Comparison of ENCODE assay signal across 25 cellular contexts in the genomic region with DNA sequence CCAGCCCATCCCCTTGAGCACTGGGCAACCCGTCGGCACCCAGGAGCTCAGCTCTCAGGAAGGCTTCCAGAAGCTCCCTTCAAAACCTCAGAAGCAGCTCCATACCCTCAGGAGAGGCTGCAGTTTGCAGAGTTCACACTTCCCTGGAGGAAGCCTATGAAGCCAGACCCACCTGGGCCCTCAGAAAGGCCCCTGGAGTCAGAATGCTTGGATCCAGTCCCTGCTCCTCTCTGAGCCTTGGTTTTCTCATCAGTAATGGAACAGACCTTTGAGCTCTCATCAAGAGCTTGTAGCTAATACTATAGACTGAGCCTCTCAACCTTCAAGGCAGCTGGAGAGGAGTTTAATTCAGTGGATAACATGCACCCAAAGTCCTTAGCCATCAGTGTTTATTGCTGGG.
DNase-seq lines count a peak whose midpoint lies in the region; ATAC-seq, FAIRE-seq and TF ChIP-seq lines count a peak whose summit lies in the region.
"Had no signal": no experiment of that assay in that cellular context is flagged by ENCODE, and none has a peak within 500 bp of the region (broad histone marks: within the 10 kb centered on the region; RNA-seq: fewer than 3 reads in every experiment).

No MANE protein-coding gene starts in this region.

- H3K79me2 ChIP-seq in HepG2 (ENCODE audit: insufficient read depth, low read length) = no peaks in the 10 kb centered on the region

- peak overlapping the region; percentile 81 for H3K27ac Mint-ChIP-seq in activated T-helper 17 cell treated with anti-CD3 and anti-CD28 coated beads, Interleukin-2, amount 50 U/mL, for 72 hours
- H3K27ac Mint-ChIP-seq in stimulated activated naive B cell treated with anti-CD40 and anti-IgM and Interleukin-4, amounts not matched to agents 10 μg/mL and 1 μg/mL and 100 μg/mL, for 72 hours = peak overlapping the region; percentile 27
- H3K27ac Mint-ChIP-seq: activated CD4-positive, alpha-beta T cell treated with anti-CD3 and anti-CD28 coated beads, Interleukin-2, amount 10 ng/mL, durations not matched to agents 24 days and 14 days; activated naive CD8-positive, alpha-beta T cell treated with anti-CD3 and anti-CD28 coated beads for 36 hours had no signal

- H3K27me3 Mint-ChIP-seq in activated T-helper 17 cell treated with anti-CD3 and anti-CD28 coated beads, Interleukin-2, amount 50 U/mL, for 72 hours = no peaks in the 10 kb centered on the region
- H3K27me3 Mint-ChIP-seq in stimulated activated naive B cell treated with anti-CD40 and anti-IgM and Interleukin-4, amounts not matched to agents 10 μg/mL and 1 μg/mL and 100 μg/mL, for 72 hours = no peaks in the 10 kb centered on the region
- H3K27me3 Mint-ChIP-seq: activated naive CD8-positive, alpha-beta T cell treated with anti-CD3 and anti-CD28 coated beads for 36 hours had no signal

- H3K27ac ChIP-seq in HepG2 (ENCODE audit: extremely low read length, insufficient read depth, low read length) (no peak overlapping the region), right lobe of liver (no peak overlapping the region)
- H3K27ac ChIP-seq: testis had no signal

- FAIRE-seq in HepG2 (lab: Jason Lieb, UNC) = no peak
- FAIRE-seq: astrocyte, H54 had no signal

- no peak for DNase-seq in HepG2 (ENCODE audit: low spot score)
- no peak for DNase-seq in right lobe of liver
- no peak for DNase-seq in stimulated activated naive B cell treated with anti-CD40 and anti-IgM and Interleukin-4, amounts not matched to agents 10 μg/mL and 1 μg/mL and 100 μg/mL, for 72 hours
- DNase-seq: activated CD4-positive, alpha-beta T cell treated with anti-CD3 and anti-CD28 coated beads, Interleukin-2, amount 10 ng/mL, durations not matched to agents 24 days and 14 days; activated CD8-positive, alpha-beta memory T cell treated with anti-CD3 and anti-CD28 coated beads, Interleukin-2, amount 50 U/mL, for 4 hours; activated naive CD8-positive, alpha-beta T cell treated with anti-CD3 and anti-CD28 coated beads for 36 hours; cerebellar nuclear complex; heart right ventricle; left ventricle myocardium superior; NCI-H1092; NCI-H1930; NCI-H774; PC-3; SHP77 treated with DMSO at 0.1 percent for 48 hours; T-helper 1 cell; testis; uterus had no signal

- H3K4me3 Mint-ChIP-seq in activated T-helper 17 cell treated with anti-CD3 and anti-CD28 coated beads, Interleukin-2, amount 50 U/mL, for 72 hours = no peak overlapping the region
- H3K4me3 Mint-ChIP-seq in stimulated activated naive B cell treated with anti-CD40 and anti-IgM and Interleukin-4, amounts not matched to agents 10 μg/mL and 1 μg/mL and 100 μg/mL, for 72 hours = no peak overlapping the region
- H3K4me3 Mint-ChIP-seq: activated CD4-positive, alpha-beta T cell treated with anti-CD3 and anti-CD28 coated beads, Interleukin-2, amount 10 ng/mL, durations not matched to agents 24 days and 14 days; activated naive CD8-positive, alpha-beta T cell treated with anti-CD3 and anti-CD28 coated beads for 36 hours; CD14-positive monocyte had no signal

- H3K9me3 Mint-ChIP-seq in activated T-helper 17 cell treated with anti-CD3 and anti-CD28 coated beads, Interleukin-2, amount 50 U/mL, for 72 hours = no peaks in the 10 kb centered on the region
- H3K9me3 Mint-ChIP-seq in stimulated activated naive B cell treated with anti-CD40 and anti-IgM and Interleukin-4, amounts not matched to agents 10 μg/mL and 1 μg/mL and 100 μg/mL, for 72 hours = peaks cover 4 to 5% of the 10 kb centered on the region in 2 donors
- H3K9me3 Mint-ChIP-seq: activated naive CD8-positive, alpha-beta T cell treated with anti-CD3 and anti-CD28 coated beads for 36 hours had no signal

- H3K4me1 Mint-ChIP-seq in activated T-helper 17 cell treated with anti-CD3 and anti-CD28 coated beads, Interleukin-2, amount 50 U/mL, for 72 hours = peaks cover 23% of the 10 kb centered on the region
- H3K4me1 Mint-ChIP-seq in stimulated activated naive B cell treated with anti-CD40 and anti-IgM and Interleukin-4, amounts not matched to agents 10 μg/mL and 1 μg/mL and 100 μg/mL, for 72 hours = peaks cover 64 to 85% of the 10 kb centered on the region in 2 donors

- no peaks in the 10 kb centered on the region for H3K36me3 Mint-ChIP-seq in activated T-helper 17 cell treated with anti-CD3 and anti-CD28 coated beads, Interleukin-2, amount 50 U/mL, for 72 hours (ENCODE audit: low read depth)
- H3K36me3 Mint-ChIP-seq in stimulated activated naive B cell treated with anti-CD40 and anti-IgM and Interleukin-4, amounts not matched to agents 10 μg/mL and 1 μg/mL and 100 μg/mL, for 72 hours = peaks cover 8 to 12% of the 10 kb centered on the region in 2 donors
- H3K36me3 Mint-ChIP-seq: activated naive CD8-positive, alpha-beta T cell treated with anti-CD3 and anti-CD28 coated beads for 36 hours; CD14-positive monocyte had no signal

- TF ChIP-seq POLR2A in HepG2 (IDR thresholded peaks at IDR 0.05; ENCODE audit: insufficient read depth in 1 of 2, low read depth in 2 of 2, low read length in 2 of 2) (no peak), right lobe of liver (IDR thresholded peaks at IDR 0.05) (no peak), GM18505 (IDR thresholded peaks at IDR 0.05; ENCODE audit: borderline replicate concordance, extremely low read depth, insufficient read depth, insufficient read length) (no peak)

- H4K20me1 ChIP-seq in HepG2 (ENCODE audit: insufficient read depth, low read length) = no peaks in the 10 kb centered on the region

- CTCF ChIA-PET in HepG2 (lab: Yijun Ruan, JAX; ENCODE audit: low intra/inter-chr PET ratio, low total read pairs) = no interaction called here

- no peak for TF ChIP-seq EP300 in HepG2 (IDR thresholded peaks at IDR 0.05; ENCODE audit: low read depth in 2 of 2, low read length in 2 of 2)
- no peak for TF ChIP-seq EP300 in HepG2 (CRISPR knock-in tag; IDR thresholded peaks at IDR 0.05; ENCODE audit: borderline replicate concordance)

- POLR2A ChIA-PET in HepG2 (lab: Yijun Ruan, JAX) = interaction anchor here (0.7 to 9.9 kb wide), 14 partner anchors 12 to 173 kb away, joined by 3 to 164 read pairs (median 4); partner anchors contain the start of gene RRBP1

- no peak overlapping the region for H3K9ac ChIP-seq in HepG2 (ENCODE audit: insufficient read depth, low read depth, low read length)

- H3K36me3 ChIP-seq in HepG2 (replicated peaks in 1 of 2; ENCODE audit: control insufficient read depth in 1 of 2, insufficient read depth in 2 of 2, low read length in 2 of 2) = no peaks in the 10 kb centered on the region
- H3K36me3 ChIP-seq in right lobe of liver = no peaks in the 10 kb centered on the region
- H3K36me3 ChIP-seq: heart right ventricle, uterus had no signal

- H2AFZ ChIP-seq in HepG2 (ENCODE audit: low read length) = no peak overlapping the region

- H3K4me2 ChIP-seq in HepG2 (ENCODE audit: low read depth, low read length) = peak overlapping the region; percentile 40

- in situ Hi-C loops in HepG2 (cut with HindIII; ENCODE audit: extremely low pct_ligation_motif_present, low pct_unique_long_range_greater_than_20kb) = no loop called here

- WGBS in HepG2 (ENCODE audit: low lambda C conversion rate) = no CpG with 5 or more reads among the region's 2 CpGs
- WGBS in right lobe of liver (ENCODE audit: insufficient coverage, low coverage, low lambda C conversion rate, missing lambda C conversion rate) = 80% methylated on average over 1 of the region's 2 CpGs

- intact Hi-C loops in HepG2 (cut with micrococcal nuclease; ENCODE audit: unreplicated experiment) (no loop called here), right lobe of liver (cut with DNase I) (no loop called here)

- ATAC-seq in HepG2 (peak; percentile 62), right lobe of liver (no peak), HG02642 (IDR thresholded peaks at IDR 0.05; ENCODE audit: poor library complexity, unreplicated experiment) (peak; percentile 4), HG02884 (IDR thresholded peaks at IDR 0.05; ENCODE audit: unreplicated experiment) (no peak), GM18511 (IDR thresholded peaks at IDR 0.05; ENCODE audit: unreplicated experiment) (no peak), GM18505 (IDR thresholded peaks at IDR 0.05; ENCODE audit: unreplicated experiment) (no peak)
- ATAC-seq in activated T-helper 17 cell treated with anti-CD3 and anti-CD28 coated beads, Interleukin-2, amount 50 U/mL, for 72 hours (replicated peaks) = no peak
- ATAC-seq in stimulated activated naive B cell treated with anti-CD40 and anti-IgM and Interleukin-4, amounts not matched to agents 10 μg/mL and 1 μg/mL and 100 μg/mL, for 72 hours (replicated peaks) = no peak
- ATAC-seq: heart right ventricle, left ventricle myocardium superior, PC-3 had no signal

- H3K27me3 ChIP-seq in HepG2 (ENCODE audit: control insufficient read depth in 1 of 2, insufficient read depth in 2 of 2, low read length in 2 of 2) = peaks cover 4 to 9% of the 10 kb centered on the region in 2 experiments; a peak in 2 of 5 replicates
- no peaks in the 10 kb centered on the region for H3K27me3 ChIP-seq in right lobe of liver
- H3K27me3 ChIP-seq: heart right ventricle, testis, uterus had no signal

- H3K9me3 ChIP-seq in HepG2 (ENCODE audit: low read length) = no peaks in the 10 kb centered on the region
- H3K9me3 ChIP-seq in right lobe of liver = no peaks in the 10 kb centered on the region
- H3K9me3 ChIP-seq: testis, uterus had no signal

- TF ChIP-seq CTCF in HepG2 (CRISPR knock-in tag; IDR thresholded peaks at IDR 0.05) (no peak), right lobe of liver (IDR thresholded peaks at IDR 0.05) (no peak)

- no peak for TF ChIP-seq RAD21 in HepG2 (CRISPR knock-in tag; IDR thresholded peaks at IDR 0.05)

- no TSS peak for BruUV-seq in HepG2 (replicated peaks; lab: Mats Ljungman, UMichigan)

- H3K4me3 ChIP-seq in HepG2 (replicated peaks in 1 of 3; ENCODE audit: insufficient read depth in 1 of 3, low read depth in 2 of 3, low read length in 3 of 3) (peak overlapping the region in 1 of 3 experiments; percentile 20; a peak in 1 of 6 replicates), right lobe of liver (no peak overlapping the region)
- H3K4me3 ChIP-seq: heart right ventricle, testis, uterus had no signal

- H3K4me1 ChIP-seq in HepG2 (ENCODE audit: insufficient read depth, low read length) (peaks cover 75% of the 10 kb centered on the region), right lobe of liver (no peaks in the 10 kb centered on the region)

TF ChIP-seq in HepG2, 621 proteins besides CTCF, POLR2A, EP300 and RAD21 (continues in another document):
- no peak for TF ChIP-seq PHF20 (CRISPR knock-in tag; IDR thresholded peaks at IDR 0.05)
- 0 out of 2 replicates have a peak, but pooled peaks have one; percentile 20 for TF ChIP-seq ZSCAN25 (CRISPR knock-in tag; IDR thresholded peaks at IDR 0.05)
- no peak for TF ChIP-seq ZKSCAN5 (CRISPR knock-in tag; IDR thresholded peaks at IDR 0.05)
- TF ChIP-seq RXRA (CRISPR knock-in tag; IDR thresholded peaks at IDR 0.05) = no peak
- TF ChIP-seq HHEX (CRISPR knock-in tag; IDR thresholded peaks at IDR 0.05) = no peak
- 0 out of 2 replicates have a peak, but pooled peaks have one; percentile 7 for TF ChIP-seq SALL1 (CRISPR knock-in tag; IDR thresholded peaks at IDR 0.05)
- TF ChIP-seq HNF4A (CRISPR knock-in tag; IDR thresholded peaks at IDR 0.05) = peak; percentile 24; the same call in 1 of the 2 replicates
- 0 out of 2 replicates have a peak, but pooled peaks have one; percentile 54 for TF ChIP-seq ZNF598 (CRISPR knock-in tag; IDR thresholded peaks at IDR 0.05; ENCODE audit: borderline replicate concordance)
- TF ChIP-seq FOXC1 (CRISPR knock-in tag; IDR thresholded peaks at IDR 0.05; ENCODE audit: borderline replicate concordance) = 0 out of 2 replicates have a peak, but pooled peaks have one; percentile 27

Comparison
In these comparisons a context has a peak if more than half of its experiments do, and no peak if none do; other contexts are left out.
1. ATAC-seq: peak in HepG2 (single experiment) and HG02642 (single experiment); none in right lobe of liver (0 of 4), activated T-helper 17 cell treated with anti-CD3 and anti-CD28 coated beads, Interleukin-2, amount 50 U/mL, for 72 hours (single experiment), stimulated activated naive B cell treated with anti-CD40 and anti-IgM and Interleukin-4, amounts not matched to agents 10 μg/mL and 1 μg/mL and 100 μg/mL, for 72 hours (0 of 2), HG02884 (single experiment), GM18511 (single experiment) and GM18505 (single experiment).